Comparison of ENCODE assay signal across 19 cellular contexts in the genomic region with DNA sequence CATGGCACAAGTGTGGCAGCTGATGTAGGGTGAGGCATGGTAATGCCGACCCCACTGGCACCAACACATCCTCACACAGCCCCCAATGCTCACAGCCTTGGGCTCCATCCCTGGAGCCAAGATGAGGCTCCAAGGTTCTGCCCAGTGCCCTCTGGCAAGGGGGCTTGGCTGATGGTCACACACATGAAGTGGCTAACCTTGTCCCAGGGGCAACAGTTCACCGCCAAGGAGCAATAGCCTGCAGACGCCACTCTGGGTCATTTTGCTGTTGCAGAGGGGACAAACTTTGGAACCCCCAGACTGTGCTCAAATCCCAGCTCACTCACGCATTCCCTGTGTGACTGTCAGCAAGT. TPM values are rescaled to one million over a fixed set of nuclear protein-coding genes. Genes with fewer than 3 reads are reported as not detected.
DNase-seq lines count a peak whose midpoint lies in the region; ATAC-seq, FAIRE-seq and TF ChIP-seq lines count a peak whose summit lies in the region.
"Had no signal": no experiment of that assay in that cellular context is flagged by ENCODE, and none has a peak within 500 bp of the region (broad histone marks: within the 10 kb centered on the region; RNA-seq: fewer than 3 reads in every experiment).

No MANE protein-coding gene starts in this region.

- DNase-seq in DND-41 (no peak), GM12878 (ENCODE audit: low read depth, low spot score) (no peak), breast epithelium (ENCODE audit: low spot score in 2 of 2) (no peak), heart left ventricle (no peak)
- DNase-seq: CD4-positive, CD25-positive, alpha-beta regulatory T cell; COR-L47; GF-D8; NCI-H1092 treated with DMSO at 0.1 percent for 48 hours; NCI-H1694; NCI-H2081 treated with DMSO at 0.1 percent for 48 hours had no signal

- TF ChIP-seq CTCF in DND-41 (IDR thresholded peaks at IDR 0.05; ENCODE audit: borderline replicate concordance, extremely low read depth, low read length, poor library complexity, severe bottlenecking) (no peak), GM12878 (IDR thresholded peaks at IDR 0.05 in 2 of 3, conservative IDR thresholded peaks at IDR 0.05 in 1 of 3; ENCODE audit: control insufficient read depth in 2 of 3, extremely low read depth in 1 of 3, insufficient read depth in 1 of 3, low read depth in 3 of 3, low read length in 3 of 3) (no peak), breast epithelium (IDR thresholded peaks at IDR 0.05) (no peak), heart left ventricle (IDR thresholded peaks at IDR 0.05) (no peak)

- H3K4me1 ChIP-seq in DND-41 (ENCODE audit: insufficient read depth, low read length) (no peaks in the 10 kb centered on the region), GM12878 (ENCODE audit: control insufficient read depth, insufficient read depth, low read length) (peaks cover 25% of the 10 kb centered on the region), breast epithelium (no peaks in the 10 kb centered on the region), heart left ventricle (no peaks in the 10 kb centered on the region)

- TF ChIP-seq RAD21 in GM12878 (IDR thresholded peaks at IDR 0.05; ENCODE audit: insufficient read depth, low read depth, low read length) = no peak

- TF ChIP-seq EP300 in GM12878 (IDR thresholded peaks at IDR 0.05; ENCODE audit: borderline replicate concordance in 1 of 2, control insufficient read depth in 1 of 2, low read depth in 2 of 2, low read length in 2 of 2) = no peak

- SMC1A ChIA-PET in GM12878 (lab: Charles Lee; ENCODE audit: uncharacterized antibody, unreplicated experiment) = interaction anchor here (0.5 to 1.3 kb wide), 5 partner anchors 29 to 504 kb away, joined by 3 read pairs; no protein-coding TSS in a partner anchor

- H3K4me3 ChIP-seq in DND-41 (ENCODE audit: low read depth in 1 of 2, low read length in 2 of 2) = no peak overlapping the region
- no peak overlapping the region for H3K4me3 ChIP-seq in GM12878
- no peak overlapping the region for H3K4me3 ChIP-seq in breast epithelium
- H3K4me3 ChIP-seq in heart left ventricle = no peak overlapping the region
- H3K4me3 ChIP-seq: SK-N-MC had no signal

- no peaks in the 10 kb centered on the region for H4K20me1 ChIP-seq in DND-41 (ENCODE audit: insufficient read depth, low read length)
- no peaks in the 10 kb centered on the region; the same call in 1 of the 2 replicates for H4K20me1 ChIP-seq in GM12878 (ENCODE audit: control insufficient read depth, insufficient read depth)

- POLR2A ChIA-PET in GM12878 (lab: Charles Lee) = interaction anchor here (4.0 kb wide), 1 partner anchor 44 kb away, joined by 18 read pairs; no protein-coding TSS in a partner anchor

- H3K79me2 ChIP-seq in DND-41 (ENCODE audit: insufficient read depth, low read length) (no peaks in the 10 kb centered on the region), GM12878 (ENCODE audit: control insufficient read depth, insufficient read depth, low read length) (peaks cover 67% of the 10 kb centered on the region)

- ATAC-seq in DND-41 (ENCODE audit: insufficient read depth, low read depth) (no peak), GM12878 (no peak), heart left ventricle (no peak), GM21381 (IDR thresholded peaks at IDR 0.05; ENCODE audit: unreplicated experiment) (no peak)

- in situ Hi-C loops in GM12878 (cut with MboI) = no loop called here

- H3K9me3 ChIP-seq in DND-41 (ENCODE audit: insufficient read depth, low read length, severe bottlenecking) = peaks cover 8% of the 10 kb centered on the region
- peaks cover 21% of the 10 kb centered on the region for H3K9me3 ChIP-seq in GM12878 (replicated peaks; ENCODE audit: control insufficient read depth, insufficient read depth, low read length)
- H3K9me3 ChIP-seq in breast epithelium = peaks cover 15 to 21% of the 10 kb centered on the region in 2 donors
- H3K9me3 ChIP-seq in heart left ventricle = peaks cover 0 to 21% (median 11%) of the 10 kb centered on the region in 12 donors

- BruUV-seq in GM12878 (replicated peaks; lab: Mats Ljungman, UMichigan) = no TSS peak

- H3K27me3 ChIP-seq in DND-41 (ENCODE audit: insufficient read depth, low read length, poor library complexity) (no peaks in the 10 kb centered on the region), GM12878 (replicated peaks in 1 of 2; ENCODE audit: control insufficient read depth in 2 of 2, insufficient read depth in 2 of 2, low read length in 1 of 2) (no peaks in the 10 kb centered on the region), layer of hippocampus (ENCODE audit: control insufficient read depth, insufficient read depth, low read length) (no peaks in the 10 kb centered on the region), breast epithelium (no peaks in the 10 kb centered on the region), heart left ventricle (peaks cover 0 to 4% (median 0%) of the 10 kb centered on the region in 9 donors)

- H3K9ac ChIP-seq in DND-41 (ENCODE audit: low read depth, low read length) = no peak overlapping the region
- no peak overlapping the region for H3K9ac ChIP-seq in GM12878 (ENCODE audit: control insufficient read depth, insufficient read depth, low read length)

- CTCF ChIA-PET in GM12878 (lab: Yijun Ruan, JAX) = interaction anchor here (1.1 to 3.9 kb wide), 2 partner anchors 19 to 45 kb away, joined by 3 to 11 read pairs; no protein-coding TSS in a partner anchor

- intact Hi-C loops in GM12878 (cut with micrococcal nuclease; ENCODE audit: unreplicated experiment) = loop anchor here (10.0 kb wide), 1 partner anchor 50 kb away; no protein-coding TSS in a partner anchor
- intact Hi-C loops in breast epithelium (cut with DNase I; ENCODE audit: low total_unique reads) = no loop called here
- intact Hi-C loops in heart left ventricle (cut with DNase I) = no loop called here

- no peak for FAIRE-seq in GM12878 (lab: Jason Lieb, UNC)
- FAIRE-seq: GM12891, GM18507, H54, RCC 7860 had no signal

- TF ChIP-seq POLR2A in GM12878 (IDR thresholded peaks at IDR 0.05; ENCODE audit: low read depth, low read length) (peak; percentile 47; the same call in 1 of the 2 replicates), breast epithelium (IDR thresholded peaks at IDR 0.05) (no peak), heart left ventricle (IDR thresholded peaks at IDR 0.05) (no peak)

- 98% methylated on average over 4 of the region's 4 CpGs for WGBS in GM12878 (ENCODE audit: insufficient coverage, insufficient replicate concordance, low lambda C conversion rate, missing lambda C conversion rate)
- 78 to 90% (median 85%) methylated on average over 4 of the region's 4 CpGs for WGBS in heart left ventricle, 4 donors

- RAD21 ChIA-PET in GM12878 (lab: Charles Lee; ENCODE audit: unreplicated experiment) = interaction anchor here (1.4 to 1.5 kb wide), 2 partner anchors 24 to 45 kb away, joined by 4 read pairs; no protein-coding TSS in a partner anchor

- H2AFZ ChIP-seq in DND-41 (ENCODE audit: low read depth, low read length) = no peak overlapping the region
- H2AFZ ChIP-seq in GM12878 (ENCODE audit: control insufficient read depth, low read depth, low read length) = no peak overlapping the region

- H3K27ac ChIP-seq in DND-41 (ENCODE audit: low read length) (0 out of 2 replicates have a peak overlapping the region, but pooled peaks have one; percentile 19), GM12878 (ENCODE audit: control insufficient read depth, insufficient read depth) (no peak overlapping the region), layer of hippocampus (ENCODE audit: low read depth, low read length) (peak overlapping the region; percentile 77), temporal lobe (ENCODE audit: low read depth, low read length) (peak overlapping the region; percentile 24), breast epithelium (no peak overlapping the region), heart left ventricle (no peak overlapping the region)
- H3K27ac ChIP-seq: SK-N-MC had no signal

- H3K36me3 ChIP-seq in DND-41 (ENCODE audit: insufficient read depth, low read length) (no peaks in the 10 kb centered on the region), GM12878 (ENCODE audit: control insufficient read depth in 2 of 2, insufficient read depth in 2 of 2, low read length in 1 of 2) (peaks cover 68 to 69% of the 10 kb centered on the region in 2 experiments), breast epithelium (no peaks in the 10 kb centered on the region), heart left ventricle (no peaks in the 10 kb centered on the region)

- H3K4me2 ChIP-seq in DND-41 (ENCODE audit: insufficient read depth, low read length) (no peak overlapping the region), GM12878 (ENCODE audit: control insufficient read depth, insufficient read depth) (no peak overlapping the region)

TF ChIP-seq in GM12878, 131 proteins besides CTCF, POLR2A, EP300 and RAD21:
- 0 out of 3 replicates have a peak, but pooled peaks have one; percentile 10 for TF ChIP-seq POU2F2 (IDR thresholded peaks at IDR 0.05; ENCODE audit: borderline replicate concordance, low read depth, low read length)
- no peak for TF ChIP-seq KDM1A (IDR thresholded peaks at IDR 0.05; ENCODE audit: borderline replicate concordance)

RNA-seq across cellular contexts. Expression of gene TNFRSF13B, which starts 26.8 kb away (rescaled TPM):
- total RNA-seq in GM12878 (2013; cell fraction: nucleolus; rRNA removed) = 353 and 380 TPM in 2 replicates
- total RNA-seq in GM12878 (2014; rRNA removed) (101 and 116 TPM in 2 replicates), GM12878 (2014; rRNA removed; fragmentation: Illumina TruSeq; extraction: Trizol) (50.4 and 53.0 TPM in 2 replicates), GM12878 (2021) (160 and 161 TPM in 2 replicates), temporal lobe (not detected), breast epithelium (1 to 10 TPM in 1 of 3 donors, under 1 TPM in 1, not detected in 1; 0.80 to 2.9 TPM), heart left ventricle (not detected)
- 102 TPM for polyA plus RNA-seq in GM12878 (2011; ENCODE audit: low read depth)
- polyA plus RNA-seq in GM12878 (2011; rRNA removed) (45.9 and 91.3 TPM in 2 replicates), GM12878 (2014; fragmentation: Illumina TruSeq; extraction: Trizol) (53.0 and 141 TPM in 2 replicates), GM12878 (2014; fragmentation: Nextera tagmentation; extraction: Ambion mirVana) (10 to 100 TPM; 15.5 to 23.1 TPM), GM12878 (2014; rRNA removed) (231 and 255 TPM in 2 replicates), GM12878 (2016; fragmentation: Nextera tagmentation; extraction: Ambion mirVana) (100 to 1,000 TPM; 121 to 139 TPM), heart left ventricle (not detected)
- polyA plus RNA-seq in GM12878 (2011; cell fraction: cytosol; rRNA removed) = 124 and 142 TPM in 2 replicates
- 234 and 258 TPM in 2 replicates for polyA plus RNA-seq in GM12878 (2011; cell fraction: nucleus; rRNA removed)
- 237 and 313 TPM in 2 replicates for polyA plus RNA-seq in GM12878 (2012)
- polyA minus RNA-seq in GM12878 (2011; rRNA and poly(A)+ RNA removed) = 123 and 202 TPM in 2 replicates
- 45.4 TPM in 2 replicates for polyA minus RNA-seq in GM12878 (2011; cell fraction: cytosol; rRNA and poly(A)+ RNA removed)
- 141 and 184 TPM in 2 replicates for polyA minus RNA-seq in GM12878 (2011; cell fraction: nucleus; rRNA and poly(A)+ RNA removed)
- total RNA-seq: NCI-H460 had no signal

Comparison
In these comparisons a context has a peak if more than half of its experiments do, and no peak if none do; other contexts are left out.
1. H3K27ac ChIP-seq: peak in DND-41 (single experiment), layer of hippocampus (single experiment) and temporal lobe (single experiment); none in GM12878 (single experiment), breast epithelium (0 of 2) and heart left ventricle (0 of 12).
2. RNA of gene TNFRSF13B, which starts 26.8 kb away (total RNA-seq): 50.4 to 380 TPM in GM12878; 0.80 to 2.9 TPM in breast epithelium, not detected in temporal lobe (single experiment) and not detected in heart left ventricle; every median in the first group is over 10 times any median in the second.